In the genomic region with DNA sequence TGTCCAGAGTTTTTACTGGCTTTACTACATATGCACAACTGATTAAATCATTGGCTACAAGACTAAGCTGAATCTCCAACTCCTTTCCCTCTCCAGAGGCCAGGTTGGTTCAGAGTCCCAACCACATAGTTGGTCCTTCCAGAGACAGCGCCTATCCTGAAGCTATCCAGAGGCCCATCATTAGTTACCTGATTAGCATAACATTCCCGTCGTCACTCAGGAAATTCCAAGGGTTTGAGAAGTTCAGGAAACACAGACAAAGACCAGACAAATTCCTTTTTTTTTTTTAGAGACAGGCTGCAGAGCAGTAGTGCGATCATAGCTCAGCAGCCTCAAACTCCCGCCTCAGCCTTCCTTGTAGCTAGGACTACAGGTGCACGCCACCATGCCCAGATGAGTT, we compare ENCODE assay signal across 18 cellular contexts.
A peak's percentile ranks its signal among the peaks of the same experiment; 100 is the strongest.
DNase-seq lines count a peak whose midpoint lies in the region; ATAC-seq, FAIRE-seq and TF ChIP-seq lines count a peak whose summit lies in the region.
"Had no signal": no experiment of that assay in that cellular context is flagged by ENCODE, and none has a peak within 500 bp of the region (broad histone marks: within the 10 kb centered on the region; RNA-seq: fewer than 3 reads in every experiment).

No MANE protein-coding gene starts in this region.

- H3K9me3 ChIP-seq in A549 (peaks cover 13% of the 10 kb centered on the region; the same call in 2 of the 3 replicates), HUES64 (ENCODE audit: insufficient read depth, low read depth, low read length) (peaks cover 12% of the 10 kb centered on the region; the same call in 1 of the 2 replicates)
- H3K9me3 ChIP-seq: neutrophil had no signal

- H3K4me3 ChIP-seq in A549 (no peak overlapping the region), HUES64 (ENCODE audit: low read length) (no peak overlapping the region), cardiac fibroblast (replicated peaks in 1 of 2; ENCODE audit: low read depth in 2 of 2, low read length in 2 of 2) (no peak overlapping the region)
- H3K4me3 ChIP-seq: heart left ventricle, lower lobe of right lung had no signal

- H3K9ac ChIP-seq in HUES64 (ENCODE audit: low read depth, low read length): peak overlapping the region; percentile 41; the same call in 1 of the 2 replicates

- FAIRE-seq in A549 (lab: Jason Lieb, UNC): no peak
- FAIRE-seq: GM18507 had no signal

- no peak for TF ChIP-seq POLR2A in A549 (IDR thresholded peaks at IDR 0.05; ENCODE audit: low read length)

- CTCF ChIA-PET in A549 (lab: Yijun Ruan, JAX): interaction anchor here (0.6 to 1.3 kb wide), 3 partner anchors 11 to 106 kb away, joined by 3 read pairs; no protein-coding TSS in a partner anchor

- 90% methylated on average over 6 of the region's 6 CpGs for WGBS in A549 (ENCODE audit: missing lambda C conversion rate)
- WGBS in HUES64: 55% methylated on average over 6 of the region's 6 CpGs

- no peak for TF ChIP-seq RAD21 in A549 (conservative IDR thresholded peaks at IDR 0.05 in 1 of 2, IDR thresholded peaks at IDR 0.05 in 1 of 2)

- H3K27ac ChIP-seq in A549 (peak overlapping the region; percentile 72 to 77; a peak in 4 of 6 replicates), HUES64 (ENCODE audit: low read depth, low read length) (peak overlapping the region; percentile 84)
- H3K27ac ChIP-seq: heart left ventricle, lower lobe of right lung, neutrophil had no signal

- H3K36me3 ChIP-seq in HUES64 (ENCODE audit: insufficient read depth, low read length): no peaks in the 10 kb centered on the region
- H3K36me3 ChIP-seq: heart left ventricle, lower lobe of right lung, neutrophil had no signal

- H3K4me2 ChIP-seq in A549: no peak overlapping the region; the same call in 2 of the 3 replicates

- H3K27me3 ChIP-seq in HUES64 (ENCODE audit: insufficient read depth, low read length): no peaks in the 10 kb centered on the region
- H3K27me3 ChIP-seq: heart left ventricle, neutrophil had no signal

- H3K4me1 ChIP-seq in A549 (peaks cover 61% of the 10 kb centered on the region), HUES64 (ENCODE audit: insufficient read depth, low read length) (peaks cover 46% of the 10 kb centered on the region)
- H3K4me1 ChIP-seq: lower lobe of right lung had no signal

- POLR2A ChIA-PET in A549 (lab: Yijun Ruan, JAX): interaction anchor here (0.5 kb wide), 1 partner anchor 8 kb away, joined by 3 read pairs; no protein-coding TSS in a partner anchor

- TF ChIP-seq CTCF in A549 (IDR thresholded peaks at IDR 0.05) (no peak), cardiac fibroblast (IDR thresholded peaks at IDR 0.05; ENCODE audit: low read depth, low read length) (no peak)

- no peak for ATAC-seq in A549
- ATAC-seq in GM18867 (IDR thresholded peaks at IDR 0.05; ENCODE audit: unreplicated experiment): no peak
- no peak for ATAC-seq in HG02588 (IDR thresholded peaks at IDR 0.05; ENCODE audit: unreplicated experiment)
- ATAC-seq: lower lobe of right lung had no signal

- DNase-seq in A549 (ENCODE audit: low read depth in 1 of 2, low spot score in 1 of 2): no peak
- peak; percentile 55 to 73 for DNase-seq in cardiac fibroblast (ENCODE audit: low read depth in 2 of 2)
- peak; percentile 26 for DNase-seq in iris pigment epithelial cell (ENCODE audit: low read depth)
- no peak for DNase-seq in middle frontal gyrus (ENCODE audit: extremely low spot score, low spot score)
- DNase-seq in NCI-H510A treated with DMSO at 0.1 percent for 48 hours (lab: John Stamatoyannopoulos, UW): no peak
- DNase-seq: activated CD4-positive, alpha-beta T cell treated with anti-CD3 and anti-CD28 coated beads for 4 hours; activated T-cell treated with anti-CD3 and anti-CD28 coated beads, Interleukin-2, amount 50 U/mL, for 24 hours; cerebellar nuclear complex; heart left ventricle; Karpas-422; lower lobe of right lung; NCI-H526 treated with DMSO at 0.1 percent for 48 hours; stimulated activated naive CD4-positive, alpha-beta T cell had no signal

- TF ChIP-seq EP300 in A549 (IDR thresholded peaks at IDR 0.05): no peak

TF ChIP-seq in A549, 52 proteins besides CTCF, POLR2A, EP300 and RAD21:
- no peak for TF ChIP-seq ZSCAN20 (CRISPR knock-in tag; IDR thresholded peaks at IDR 0.05)
- TF ChIP-seq EHMT2 (IDR thresholded peaks at IDR 0.05; ENCODE audit: low read depth): no peak
- TF ChIP-seq JUN (IDR thresholded peaks at IDR 0.05): no peak
- no peak for TF ChIP-seq HEYL (CRISPR knock-in tag; IDR thresholded peaks at IDR 0.05)
- TF ChIP-seq RCOR1 (IDR thresholded peaks at IDR 0.05; ENCODE audit: low read depth, low read length): no peak
- TF ChIP-seq CBX2 (IDR thresholded peaks at IDR 0.05; ENCODE audit: borderline replicate concordance, low read depth): no peak
- no peak for TF ChIP-seq TFCP2L1 (CRISPR knock-in tag; IDR thresholded peaks at IDR 0.05)
- TF ChIP-seq JUNB (IDR thresholded peaks at IDR 0.05): no peak
- TF ChIP-seq SMC3 (IDR thresholded peaks at IDR 0.05): no peak
- TF ChIP-seq SREBF2 (IDR thresholded peaks at IDR 0.05): no peak
- TF ChIP-seq KDM5A (IDR thresholded peaks at IDR 0.05): no peak
- TF ChIP-seq CBX8 (IDR thresholded peaks at IDR 0.05): no peak
- TF ChIP-seq BHLHE40 (IDR thresholded peaks at IDR 0.05; ENCODE audit: low read depth, low read length): no peak
- no peak for TF ChIP-seq ZFP36 (IDR thresholded peaks at IDR 0.05; ENCODE audit: borderline replicate concordance, partially characterized antibody)
- TF ChIP-seq NR3C1 (IDR thresholded peaks at IDR 0.05): no peak

Comparison
In these comparisons a context has a peak if more than half of its experiments do, and no peak if none do; other contexts are left out.
1. DNase-seq: peak in cardiac fibroblast (2 of 2) and iris pigment epithelial cell (single experiment); none in A549 (0 of 2), middle frontal gyrus (single experiment) and NCI-H510A treated with DMSO at 0.1 percent for 48 hours (single experiment).